Comparison of ENCODE assay signal across 19 cellular contexts in the genomic region with DNA sequence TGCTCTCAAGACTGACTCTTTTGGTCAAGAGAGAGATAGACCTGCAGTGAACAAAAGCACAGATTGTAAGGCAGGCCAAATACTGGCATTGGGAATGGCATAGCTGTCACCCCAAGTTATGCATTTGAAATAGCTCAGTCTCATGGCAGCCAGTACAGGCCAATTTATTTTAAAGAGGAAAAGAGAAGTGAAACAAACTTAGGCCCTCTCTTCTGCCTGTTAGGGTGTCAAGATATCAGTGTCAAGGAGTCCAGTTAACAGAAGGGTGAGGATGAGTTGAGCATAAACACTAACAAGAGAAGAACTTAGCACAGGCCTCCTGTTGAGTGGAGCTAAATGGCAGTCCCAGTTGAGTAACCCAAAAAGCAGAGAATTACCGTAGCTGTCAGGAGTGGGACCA.
DNase-seq lines count a peak whose midpoint lies in the region; ATAC-seq, FAIRE-seq and TF ChIP-seq lines count a peak whose summit lies in the region.
"Had no signal": no experiment of that assay in that cellular context is flagged by ENCODE, and none has a peak within 500 bp of the region (broad histone marks: within the 10 kb centered on the region; RNA-seq: fewer than 3 reads in every experiment).

No MANE protein-coding gene starts in this region.

- H3K36me3 Mint-ChIP-seq in stimulated activated memory B cell treated with anti-CD40 and anti-IgM and Interleukin-4, amounts not matched to agents 10 μg/mL and 1 μg/mL and 100 μg/mL, for 72 hours = peaks cover 22% of the 10 kb centered on the region

- H3K9ac ChIP-seq in Karpas-422 (ENCODE audit: low read length) = no peak overlapping the region

- intact Hi-C loops in left cardiac atrium (cut with DNase I) = no loop called here

- H2AFZ ChIP-seq in Karpas-422 (ENCODE audit: low read length) = no peak overlapping the region

- H3K4me3 ChIP-seq in cardiac muscle cell (no peak overlapping the region), Karpas-422 (ENCODE audit: low read length) (no peak overlapping the region)
- H3K4me3 ChIP-seq: coronary artery, heart left ventricle, K562, prostate gland, suprapubic skin had no signal

- no peaks in the 10 kb centered on the region for H3K9me3 ChIP-seq in cardiac muscle cell (ENCODE audit: low read depth)
- no peaks in the 10 kb centered on the region for H3K9me3 ChIP-seq in Karpas-422 (ENCODE audit: low read length)
- H3K9me3 ChIP-seq: heart left ventricle, prostate gland, suprapubic skin had no signal

- no peaks in the 10 kb centered on the region for H3K9me2 ChIP-seq in Karpas-422 (replicated peaks; ENCODE audit: insufficient read depth, low read length)

- H4K20me1 ChIP-seq in Karpas-422 (ENCODE audit: insufficient read depth, low read depth, low read length) = no peaks in the 10 kb centered on the region

- no peak for DNase-seq in cardiac muscle cell (ENCODE audit: low read depth in 1 of 2, low spot score in 1 of 2)
- DNase-seq in left cardiac atrium = no peak
- peak; percentile 60 for DNase-seq in Karpas-422
- DNase-seq in RCC 7860 (ENCODE audit: low spot score) = no peak
- DNase-seq in NCI-H774 (lab: John Stamatoyannopoulos, UW) = no peak
- DNase-seq in CD1c-positive myeloid dendritic cell (ENCODE audit: extremely low spot score) = no peak
- DNase-seq: activated CD4-positive, alpha-beta T cell treated with anti-CD3 and anti-CD28 coated beads, Interleukin-2, amount 10 ng/mL, durations not matched to agents 24 days and 14 days; aorta; CD4-positive, alpha-beta T cell; GOT3; heart left ventricle; NCI-H187; NCI-H524 had no signal

- no peak overlapping the region for H3K27ac Mint-ChIP-seq in stimulated activated memory B cell treated with anti-CD40 and anti-IgM and Interleukin-4, amounts not matched to agents 10 μg/mL and 1 μg/mL and 100 μg/mL, for 72 hours
- H3K27ac Mint-ChIP-seq: activated CD4-positive, alpha-beta T cell treated with anti-CD3 and anti-CD28 coated beads, Interleukin-2, amount 10 ng/mL, durations not matched to agents 24 days and 14 days; CD4-positive, alpha-beta T cell had no signal

- peaks cover 4% of the 10 kb centered on the region for H3K79me2 ChIP-seq in Karpas-422 (ENCODE audit: low read length)

- ATAC-seq in left cardiac atrium = no peak
- peak; percentile 59 for ATAC-seq in HG02852 (IDR thresholded peaks at IDR 0.05; ENCODE audit: unreplicated experiment)
- ATAC-seq in stimulated activated memory B cell treated with anti-CD40 and anti-IgM and Interleukin-4, amounts not matched to agents 10 μg/mL and 1 μg/mL and 100 μg/mL, for 72 hours = peak; percentile 24
- ATAC-seq: heart left ventricle, K562 had no signal

- H3K4me1 Mint-ChIP-seq in stimulated activated memory B cell treated with anti-CD40 and anti-IgM and Interleukin-4, amounts not matched to agents 10 μg/mL and 1 μg/mL and 100 μg/mL, for 72 hours = peaks cover 7% of the 10 kb centered on the region
- H3K4me1 Mint-ChIP-seq: activated CD4-positive, alpha-beta T cell treated with anti-CD3 and anti-CD28 coated beads, Interleukin-2, amount 10 ng/mL, durations not matched to agents 24 days and 14 days had no signal

- H3K36me3 ChIP-seq in cardiac muscle cell (no peaks in the 10 kb centered on the region), Karpas-422 (ENCODE audit: insufficient read depth, low read length) (no peaks in the 10 kb centered on the region)
- H3K36me3 ChIP-seq: heart left ventricle, prostate gland, suprapubic skin had no signal

- H3K4me3 Mint-ChIP-seq in stimulated activated memory B cell treated with anti-CD40 and anti-IgM and Interleukin-4, amounts not matched to agents 10 μg/mL and 1 μg/mL and 100 μg/mL, for 72 hours = no peak overlapping the region
- H3K4me3 Mint-ChIP-seq: activated CD4-positive, alpha-beta T cell treated with anti-CD3 and anti-CD28 coated beads, Interleukin-2, amount 10 ng/mL, durations not matched to agents 24 days and 14 days; CD4-positive, alpha-beta T cell had no signal

- H3K27ac ChIP-seq in cardiac muscle cell = peak overlapping the region; percentile 75
- H3K27ac ChIP-seq in Karpas-422 (ENCODE audit: low read length) = peak overlapping the region; percentile 39
- H3K27ac ChIP-seq: coronary artery, heart left ventricle, prostate gland, suprapubic skin had no signal

- H3K4me2 ChIP-seq in Karpas-422 (ENCODE audit: low read depth, low read length, poor library complexity, severe bottlenecking) = no peak overlapping the region

- no peaks in the 10 kb centered on the region for H3K27me3 Mint-ChIP-seq in stimulated activated memory B cell treated with anti-CD40 and anti-IgM and Interleukin-4, amounts not matched to agents 10 μg/mL and 1 μg/mL and 100 μg/mL, for 72 hours
- H3K27me3 Mint-ChIP-seq: activated CD4-positive, alpha-beta T cell treated with anti-CD3 and anti-CD28 coated beads, Interleukin-2, amount 10 ng/mL, durations not matched to agents 24 days and 14 days; CD4-positive, alpha-beta T cell had no signal

- TF ChIP-seq CTCF in cardiac muscle cell (IDR thresholded peaks at IDR 0.05; ENCODE audit: low read depth, low read length) = no peak

- H3K27me3 ChIP-seq in cardiac muscle cell (no peaks in the 10 kb centered on the region), Karpas-422 (ENCODE audit: low read length) (no peaks in the 10 kb centered on the region)
- H3K27me3 ChIP-seq: heart left ventricle, suprapubic skin had no signal

- no peaks in the 10 kb centered on the region for H3K9me3 Mint-ChIP-seq in stimulated activated memory B cell treated with anti-CD40 and anti-IgM and Interleukin-4, amounts not matched to agents 10 μg/mL and 1 μg/mL and 100 μg/mL, for 72 hours
- H3K9me3 Mint-ChIP-seq: activated CD4-positive, alpha-beta T cell treated with anti-CD3 and anti-CD28 coated beads, Interleukin-2, amount 10 ng/mL, durations not matched to agents 24 days and 14 days; CD4-positive, alpha-beta T cell had no signal

- H3K4me1 ChIP-seq in cardiac muscle cell (ENCODE audit: low read depth) (peaks cover 39% of the 10 kb centered on the region), Karpas-422 (ENCODE audit: low read length) (peaks cover 15% of the 10 kb centered on the region)
- H3K4me1 ChIP-seq: prostate gland, suprapubic skin had no signal

- no peak for FAIRE-seq in RCC 7860 (lab: Jason Lieb, UNC)
- FAIRE-seq: K562 had no signal

Comparison
In these comparisons a context has a peak if more than half of its experiments do, and no peak if none do; other contexts are left out.
1. ATAC-seq: peak in HG02852 (single experiment) and stimulated activated memory B cell treated with anti-CD40 and anti-IgM and Interleukin-4, amounts not matched to agents 10 μg/mL and 1 μg/mL and 100 μg/mL, for 72 hours (single experiment); none in left cardiac atrium (0 of 2).